Comparison of ENCODE assay signal across 15 cellular contexts in genomic region chr5:121969660-121970295, GRCh38. TPM values are rescaled to one million over a fixed set of nuclear protein-coding genes. Genes with fewer than 3 reads are reported as not detected.
DNase-seq lines count a peak whose midpoint lies in the region; TF ChIP-seq lines count a peak whose summit lies in the region.
"Had no signal": no experiment of that assay in that cellular context is flagged by ENCODE, and none has a peak within 500 bp of the region (broad histone marks: within the 10 kb centered on the region; RNA-seq: fewer than 3 reads in every experiment).

No MANE protein-coding gene starts in this region.

- H3K9ac ChIP-seq in GM23248 = no peak overlapping the region
- peak overlapping the region; percentile 34 for H3K9ac ChIP-seq in adipocyte (ENCODE audit: low read length)
- H3K9ac ChIP-seq in skeletal muscle tissue (ENCODE audit: low read depth in 1 of 3, low read length in 3 of 3) = no peak overlapping the region
- no peak overlapping the region for H3K9ac ChIP-seq in trophoblast cell (ENCODE audit: low read length)

- H3K18ac ChIP-seq in trophoblast cell (ENCODE audit: low read length) = no peak overlapping the region

- H3K4me1 ChIP-seq in GM23248 (ENCODE audit: insufficient read depth) (peaks cover 27% of the 10 kb centered on the region), adipocyte (ENCODE audit: control insufficient read depth, insufficient read depth, low read length) (peaks cover 37% of the 10 kb centered on the region), skeletal muscle tissue (ENCODE audit: control insufficient read depth in 3 of 3, insufficient read depth in 3 of 3, low read length in 3 of 3) (peaks cover 9 to 15% (median 15%) of the 10 kb centered on the region in 3 donors), BE2C (peaks cover 3% of the 10 kb centered on the region; the same call in 1 of the 2 replicates), trophoblast cell (ENCODE audit: control insufficient read depth in 1 of 2, insufficient read depth in 2 of 2, low read length in 2 of 2) (no peaks in the 10 kb centered on the region)

- H4K8ac ChIP-seq in trophoblast cell (ENCODE audit: low read depth, low read length) = no peak overlapping the region

- H4K12ac ChIP-seq in trophoblast cell (ENCODE audit: low read depth, low read length) = no peak overlapping the region

- H4K20me1 ChIP-seq in GM23248 (ENCODE audit: insufficient read depth) = no peaks in the 10 kb centered on the region

- 36 to 44% methylated on average over 3 of the region's 3 CpGs for WGBS in GM23248 (ENCODE audit: low coverage in 1 of 2, low lambda C conversion rate in 2 of 2, missing lambda C conversion rate in 2 of 2), 2 experiments
- WGBS in trophoblast cell (ENCODE audit: extremely low coverage, insufficient coverage, insufficient read length) = no CpG with 5 or more reads among the region's 3 CpGs

- H2AFZ ChIP-seq in GM23248 (no peak overlapping the region), trophoblast cell (ENCODE audit: insufficient read depth, low read length, poor library complexity) (no peak overlapping the region)

- H3K4me2 ChIP-seq in GM23248 (ENCODE audit: unreplicated experiment) (peak overlapping the region; percentile 79), trophoblast cell (ENCODE audit: low read length) (no peak overlapping the region)

- H3K4ac ChIP-seq in trophoblast cell (ENCODE audit: low read depth, low read length) = no peak overlapping the region

- H3K4me3 ChIP-seq in GM23248 = peak overlapping the region; percentile 47
- H3K4me3 ChIP-seq in adipocyte (ENCODE audit: low read length) = peak overlapping the region; percentile 45
- H3K4me3 ChIP-seq in fibroblast of villous mesenchyme (ENCODE audit: low read depth, low read length) = peak overlapping the region; percentile 23
- no peak overlapping the region for H3K4me3 ChIP-seq in skeletal muscle tissue (ENCODE audit: low read length in 3 of 3)
- H3K4me3 ChIP-seq in BE2C (ENCODE audit: low read depth, low read length) = no peak overlapping the region
- H3K4me3 ChIP-seq in trophoblast cell (ENCODE audit: low read depth, low read length) = no peak overlapping the region
- H3K4me3 ChIP-seq: coronary artery had no signal

- no peak for TF ChIP-seq CTCF in fibroblast of villous mesenchyme (IDR thresholded peaks at IDR 0.05; ENCODE audit: insufficient read depth, low read depth, low read length)
- no peak for TF ChIP-seq CTCF in BE2C (IDR thresholded peaks at IDR 0.05; ENCODE audit: low read depth, low read length)

- H3K27me3 ChIP-seq in GM23248 (replicated peaks; ENCODE audit: insufficient read depth) (no peaks in the 10 kb centered on the region), adipocyte (replicated peaks; ENCODE audit: control insufficient read depth, insufficient read depth, low read length) (no peaks in the 10 kb centered on the region), skeletal muscle tissue (ENCODE audit: control insufficient read depth in 3 of 3, insufficient read depth in 3 of 3, low read length in 3 of 3) (no peaks in the 10 kb centered on the region), BE2C (no peaks in the 10 kb centered on the region), trophoblast cell (ENCODE audit: insufficient read depth, low read length) (no peaks in the 10 kb centered on the region)

- no peak overlapping the region for H2AK5ac ChIP-seq in trophoblast cell (ENCODE audit: low read length)

- H3K79me2 ChIP-seq in GM23248 (ENCODE audit: insufficient read depth) = peaks cover 91% of the 10 kb centered on the region
- no peaks in the 10 kb centered on the region for H3K79me2 ChIP-seq in trophoblast cell (ENCODE audit: control insufficient read depth, insufficient read depth, low read length, poor library complexity)

- no peak overlapping the region for H2BK12ac ChIP-seq in trophoblast cell (ENCODE audit: low read length)

- H3K23ac ChIP-seq in trophoblast cell (ENCODE audit: low read length) = no peak overlapping the region

- no peak overlapping the region for H2BK5ac ChIP-seq in trophoblast cell (ENCODE audit: low read depth, low read length, poor library complexity)

- in situ Hi-C loops in GM23248 (cut with MboI) = loop anchor here (25.0 kb wide), 1 partner anchor 193 kb away; a partner anchor contains a TSS

- H2BK120ac ChIP-seq in trophoblast cell (ENCODE audit: insufficient read depth, low read length, poor library complexity) = no peak overlapping the region

- H3K27ac ChIP-seq in GM23248 (peak overlapping the region; percentile 54), skeletal muscle tissue (ENCODE audit: low read depth, low read length) (peak overlapping the region; percentile 21), trophoblast cell (ENCODE audit: low read depth, low read length) (no peak overlapping the region)
- H3K27ac ChIP-seq: C4-2B had no signal

- no peak overlapping the region for H4K91ac ChIP-seq in trophoblast cell (ENCODE audit: low read depth, low read length)

- H3K9me2 ChIP-seq in GM23248 (ENCODE audit: insufficient read depth) = no peaks in the 10 kb centered on the region

- H3K79me1 ChIP-seq in trophoblast cell (ENCODE audit: low read length) = no peaks in the 10 kb centered on the region

- H3F3A ChIP-seq in GM23248 (ENCODE audit: insufficient read depth) = peaks cover 23% of the 10 kb centered on the region

- peak; percentile 65 for DNase-seq in GM23248
- DNase-seq in adipocyte (ENCODE audit: low read depth) = peak; percentile 23
- DNase-seq in fibroblast of villous mesenchyme (ENCODE audit: low read depth) = no peak
- DNase-seq in NCI-H748 (lab: John Stamatoyannopoulos, UW; ENCODE audit: unreplicated experiment) = no peak
- DNase-seq in BE2C = no peak
- no peak for DNase-seq in trophoblast cell
- DNase-seq in stimulated activated CD4-positive, alpha-beta T cell treated with anti-CD3 and anti-CD28 coated beads, Interleukin-12 subunit alpha, Interleukin-12 subunit beta, amount 100 ng/mL, for 4 hours = no peak
- DNase-seq: activated CD4-positive, alpha-beta memory T cell treated with anti-CD3 and anti-CD28 coated beads for 36 hours; activated naive CD4-positive, alpha-beta T cell treated with Interleukin-2 at 50 U/mL for 16 hours; NCI-H187 treated with DMSO at 0.1 percent for 48 hours; NK-92 treated with Interleukin-12 subunit alpha and Interleukin-12 subunit beta, amount 100 ng/mL, for 24 hours; T-helper 1 cell had no signal

- H3K9me3 ChIP-seq in GM23248 (ENCODE audit: low read depth) (no peaks in the 10 kb centered on the region), adipocyte (ENCODE audit: control insufficient read depth, low read length) (no peaks in the 10 kb centered on the region), skeletal muscle tissue (ENCODE audit: control insufficient read depth in 3 of 3, low read length in 3 of 3) (no peaks in the 10 kb centered on the region), BE2C (no peaks in the 10 kb centered on the region), trophoblast cell (ENCODE audit: insufficient read depth, low read depth, low read length) (no peaks in the 10 kb centered on the region)

- H3K14ac ChIP-seq in trophoblast cell (ENCODE audit: low read length) = no peak overlapping the region

- H3K36me3 ChIP-seq in GM23248 (ENCODE audit: low read depth) (no peaks in the 10 kb centered on the region), adipocyte (ENCODE audit: control insufficient read depth, insufficient read depth, low read length, severe bottlenecking) (no peaks in the 10 kb centered on the region), skeletal muscle tissue (ENCODE audit: control insufficient read depth in 3 of 3, insufficient read depth in 3 of 3, low read length in 3 of 3) (no peaks in the 10 kb centered on the region), BE2C (no peaks in the 10 kb centered on the region), trophoblast cell (ENCODE audit: control insufficient read depth in 1 of 2, insufficient read depth in 2 of 2, low read length in 2 of 2) (no peaks in the 10 kb centered on the region)

RNA-seq across cellular contexts. Expression of gene SRFBP1, which starts 8.0 kb away (rescaled TPM):
- total RNA-seq in GM23248 (2014; rRNA removed; shearing (Covaris generic)) = 9.2 and 10.2 TPM in 2 replicates
- 12.1 and 12.3 TPM in 2 replicates for polyA plus RNA-seq in GM23248 (2016; fragmentation: Nextera tagmentation; extraction: Ambion mirVana)
- total RNA-seq in fibroblast of villous mesenchyme (14.2 and 25.5 TPM in 2 replicates), skeletal muscle tissue (20.4 TPM)
- 14.2 TPM for polyA plus RNA-seq in BE2C (2012; ENCODE audit: insufficient read depth, insufficient read length, low read depth)
- 6.4 and 6.9 TPM in 2 replicates for polyA plus RNA-seq in trophoblast cell (2013)

Comparison
In these comparisons a context has a peak if more than half of its experiments do, and no peak if none do; other contexts are left out.
1. DNase-seq: peak in GM23248 (single experiment) and adipocyte (single experiment); none in fibroblast of villous mesenchyme (single experiment), NCI-H748 (single experiment), BE2C (single experiment), trophoblast cell (0 of 2) and stimulated activated CD4-positive, alpha-beta T cell treated with anti-CD3 and anti-CD28 coated beads, Interleukin-12 subunit alpha, Interleukin-12 subunit beta, amount 100 ng/mL, for 4 hours (single experiment).
2. H3K4me3 ChIP-seq: peak in GM23248 (single experiment), adipocyte (single experiment) and fibroblast of villous mesenchyme (single experiment); none in skeletal muscle tissue (0 of 3), BE2C (single experiment) and trophoblast cell (single experiment).